ENCODE assay signal across 11 cellular contexts in the genomic region with DNA sequence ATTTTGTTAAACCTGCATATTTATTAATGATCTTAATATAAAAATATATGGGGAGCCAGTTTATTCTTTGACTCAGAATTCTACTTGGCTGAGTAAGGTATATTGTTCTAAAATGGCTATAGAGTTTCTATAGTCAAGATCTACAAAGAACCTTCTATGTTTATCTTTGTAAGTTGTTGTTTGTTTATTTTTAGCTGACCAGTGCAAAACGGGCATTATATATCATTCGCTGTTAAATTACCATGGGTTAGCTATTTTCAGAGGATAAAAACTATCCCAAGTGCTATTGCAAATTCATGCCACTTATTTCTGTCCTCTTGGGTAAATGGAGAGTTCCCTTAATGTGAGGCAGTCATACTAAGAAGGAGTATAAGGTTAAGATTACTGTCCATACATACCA. TPM values are rescaled to one million over a fixed set of nuclear protein-coding genes. Genes with fewer than 3 reads are reported as not detected.
"Had no signal": no experiment of that assay in that cellular context is flagged by ENCODE, and none has a peak within 500 bp of the region (broad histone marks: within the 10 kb centered on the region; RNA-seq: fewer than 3 reads in every experiment).

No MANE protein-coding gene starts in this region.

- H3K36me3 ChIP-seq: HAP-1 had no signal

- H3K4me3 ChIP-seq: GM23248, GM23338, HAP-1 had no signal

- ATAC-seq: GM23338, HCT116 had no signal

- H2AFZ ChIP-seq: GM23248, GM23338 had no signal

- H3K9ac ChIP-seq: GM23248 had no signal

- DNase-seq: GM23248, GOT3, H7, H9, HCEC 1CT, HFFc6 had no signal

- H3K9me3 ChIP-seq: HAP-1 had no signal

- H3K27ac ChIP-seq: GM23248 had no signal

- H3K4me2 ChIP-seq: GM23338 had no signal

- FAIRE-seq: H1, H54 had no signal

- H3K4me1 ChIP-seq: HAP-1 had no signal

RNA-seq across cellular contexts. Expression of gene SPOCK3, which starts 5.3 kb away (rescaled TPM):
- total RNA-seq: GM23248, HFFc6 had no signal
- polyA plus RNA-seq: GM23248 had no signal
